ENCODE assay signal across 15 cellular contexts in the genomic region with DNA sequence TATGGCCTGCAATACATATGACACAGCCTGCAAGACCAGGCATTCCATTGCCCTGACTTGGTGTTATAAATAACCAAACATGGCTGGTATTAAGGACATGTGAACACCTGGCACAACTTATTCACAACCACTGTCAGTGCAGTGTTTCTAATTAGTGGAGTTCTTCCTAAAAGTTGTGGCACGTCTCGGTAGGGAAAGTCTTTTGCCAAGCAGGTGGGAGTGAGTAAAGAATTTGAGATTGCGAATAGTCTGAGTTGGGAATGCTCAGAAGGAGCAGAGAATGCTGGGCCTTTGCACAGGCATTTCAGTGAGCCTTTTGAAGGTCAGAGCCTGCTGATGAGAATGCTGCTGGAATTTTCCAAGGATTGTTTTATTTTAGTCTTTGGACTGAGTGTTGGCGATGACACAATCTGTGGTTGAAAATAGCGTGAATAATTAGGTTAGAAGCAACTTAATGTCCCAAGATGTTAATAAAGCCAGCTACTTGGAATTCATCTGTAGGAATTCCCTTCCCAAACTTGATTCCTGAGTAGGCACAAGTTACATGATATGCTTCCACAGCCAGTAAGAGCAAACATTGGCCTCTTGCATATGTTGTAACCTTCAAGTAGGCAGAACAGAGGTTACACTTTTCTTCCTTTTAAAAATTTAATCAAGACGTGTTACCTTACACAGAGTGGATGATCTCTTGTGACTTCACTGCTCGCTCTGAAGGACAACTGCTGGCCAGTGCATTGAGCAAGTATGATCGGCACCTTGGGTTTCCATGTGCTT.
A peak's percentile ranks its signal among the peaks of the same experiment; 100 is the strongest.
DNase-seq lines count a peak whose midpoint lies in the region; ATAC-seq, FAIRE-seq and TF ChIP-seq lines count a peak whose summit lies in the region.
"Had no signal": no experiment of that assay in that cellular context is flagged by ENCODE, and none has a peak within 500 bp of the region (broad histone marks: within the 10 kb centered on the region; RNA-seq: fewer than 3 reads in every experiment).

No MANE protein-coding gene starts in this region.

- TF ChIP-seq POLR2A in sigmoid colon (IDR thresholded peaks at IDR 0.05) (no peak), body of pancreas (IDR thresholded peaks at IDR 0.05) (no peak)

- intact Hi-C loops in left cardiac atrium (cut with DNase I), result no loop called here
- intact Hi-C loops in sigmoid colon (cut with DNase I), result no loop called here
- intact Hi-C loops in body of pancreas (cut with DNase I), result no loop called here
- intact Hi-C loops in naive thymus-derived CD4-positive, alpha-beta T cell (cut with micrococcal nuclease), result no loop called here

- no peaks in the 10 kb centered on the region for H4K20me1 ChIP-seq in astrocyte (ENCODE audit: insufficient read depth, low read length)

- in situ Hi-C loops in G401 (cut with HindIII; ENCODE audit: low sequenced_read_pairs), result no loop called here

- no peak overlapping the region for H2AFZ ChIP-seq in astrocyte (ENCODE audit: low read depth, low read length)
- H2AFZ ChIP-seq: neural progenitor cell had no signal

- TF ChIP-seq CTCF in astrocyte (IDR thresholded peaks at IDR 0.05; ENCODE audit: insufficient read depth, low read depth, low read length), result no peak
- TF ChIP-seq CTCF in sigmoid colon (IDR thresholded peaks at IDR 0.05), result no peak
- no peak for TF ChIP-seq CTCF in body of pancreas (IDR thresholded peaks at IDR 0.05)

- no peaks in the 10 kb centered on the region for H3K36me3 ChIP-seq in astrocyte (ENCODE audit: insufficient read depth, low read length)
- no peaks in the 10 kb centered on the region for H3K36me3 ChIP-seq in sigmoid colon
- H3K36me3 ChIP-seq in body of pancreas (replicated peaks in 1 of 2; ENCODE audit: insufficient read depth in 1 of 2, low read depth in 2 of 2), result no peaks in the 10 kb centered on the region
- no peaks in the 10 kb centered on the region for H3K36me3 ChIP-seq in effector memory CD4-positive, alpha-beta T cell (ENCODE audit: control insufficient read depth, insufficient read depth, low read length)
- no peaks in the 10 kb centered on the region for H3K36me3 ChIP-seq in naive thymus-derived CD4-positive, alpha-beta T cell (ENCODE audit: control insufficient read depth in 2 of 3, insufficient read depth in 3 of 3, low read length in 3 of 3)
- H3K36me3 ChIP-seq: neural progenitor cell had no signal

- POLR2A ChIA-PET in naive thymus-derived CD4-positive, alpha-beta T cell (lab: Charles Lee), result no interaction called here

- H3K27ac Mint-ChIP-seq in astrocyte (ENCODE audit: unreplicated experiment), result peak overlapping the region; percentile 87
- no peak overlapping the region for H3K27ac Mint-ChIP-seq in naive thymus-derived CD4-positive, alpha-beta T cell
- H3K27ac Mint-ChIP-seq: neural progenitor cell had no signal

- no peak overlapping the region for H3K9ac ChIP-seq in astrocyte (ENCODE audit: low read length)
- H3K9ac ChIP-seq: neural progenitor cell had no signal

- no peak overlapping the region for H3K4me3 Mint-ChIP-seq in astrocyte (ENCODE audit: unreplicated experiment)
- H3K4me3 Mint-ChIP-seq in naive thymus-derived CD4-positive, alpha-beta T cell, result no peak overlapping the region
- H3K4me3 Mint-ChIP-seq: neural progenitor cell; stimulated activated naive CD8-positive, alpha-beta T cell treated with anti-CD3 and anti-CD28 coated beads, Interleukin-15, amount 100 ng/mL, for 72 hours had no signal

- H3K4me1 Mint-ChIP-seq in astrocyte (ENCODE audit: low read depth, unreplicated experiment), result peaks cover 22% of the 10 kb centered on the region
- H3K4me1 Mint-ChIP-seq in naive thymus-derived CD4-positive, alpha-beta T cell, result peaks cover 0 to 3% (median 0%) of the 10 kb centered on the region in 7 donors
- H3K4me1 Mint-ChIP-seq: neural progenitor cell; stimulated activated naive CD8-positive, alpha-beta T cell treated with anti-CD3 and anti-CD28 coated beads, Interleukin-15, amount 100 ng/mL, for 72 hours had no signal

- no peaks in the 10 kb centered on the region for H3K79me2 ChIP-seq in astrocyte (ENCODE audit: insufficient read depth, low read length)

- H3K27me3 Mint-ChIP-seq in astrocyte (ENCODE audit: low read depth, unreplicated experiment), result no peaks in the 10 kb centered on the region
- H3K27me3 Mint-ChIP-seq in naive thymus-derived CD4-positive, alpha-beta T cell, result no peaks in the 10 kb centered on the region
- H3K27me3 Mint-ChIP-seq: stimulated activated naive CD8-positive, alpha-beta T cell treated with anti-CD3 and anti-CD28 coated beads, Interleukin-15, amount 100 ng/mL, for 72 hours had no signal

- H3K4me3 ChIP-seq in astrocyte (ENCODE audit: insufficient read depth, low read depth, low read length), result no peak overlapping the region
- H3K4me3 ChIP-seq in sigmoid colon, result no peak overlapping the region
- no peak overlapping the region for H3K4me3 ChIP-seq in body of pancreas
- no peak overlapping the region for H3K4me3 ChIP-seq in effector memory CD4-positive, alpha-beta T cell (ENCODE audit: insufficient read depth, low read depth, low read length, poor library complexity, severe bottlenecking)
- H3K4me3 ChIP-seq in naive thymus-derived CD4-positive, alpha-beta T cell (ENCODE audit: low read length), result no peak overlapping the region
- H3K4me3 ChIP-seq: neural progenitor cell had no signal

- no peak for TF ChIP-seq EP300 in sigmoid colon (IDR thresholded peaks at IDR 0.05)

- peak; percentile 66 to 67 for ATAC-seq in left cardiac atrium
- no peak for ATAC-seq in body of pancreas
- no peak for ATAC-seq in naive thymus-derived CD4-positive, alpha-beta T cell
- ATAC-seq: left lobe of liver; stimulated activated naive CD8-positive, alpha-beta T cell treated with anti-CD3 and anti-CD28 coated beads, Interleukin-15, amount 100 ng/mL, for 72 hours had no signal

- FAIRE-seq in astrocyte (lab: Jason Lieb, UNC), result peak; percentile 86

- H3K4me1 ChIP-seq in astrocyte (ENCODE audit: insufficient read depth, low read length), result peaks cover 7% of the 10 kb centered on the region
- peaks cover 0 to 13% (median 6%) of the 10 kb centered on the region in 4 donors for H3K4me1 ChIP-seq in sigmoid colon
- H3K4me1 ChIP-seq in body of pancreas, result no peaks in the 10 kb centered on the region
- H3K4me1 ChIP-seq in effector memory CD4-positive, alpha-beta T cell (ENCODE audit: control insufficient read depth, insufficient read depth, low read length, poor library complexity, severe bottlenecking), result no peaks in the 10 kb centered on the region
- no peaks in the 10 kb centered on the region for H3K4me1 ChIP-seq in naive thymus-derived CD4-positive, alpha-beta T cell (ENCODE audit: control insufficient read depth in 2 of 2, insufficient read depth in 2 of 2, low read length in 2 of 2)
- H3K4me1 ChIP-seq: neural progenitor cell had no signal

- CTCF ChIA-PET in naive thymus-derived CD4-positive, alpha-beta T cell (lab: Charles Lee), result no interaction called here

- no peaks in the 10 kb centered on the region for H3K9me3 ChIP-seq in astrocyte (ENCODE audit: insufficient read depth, low read depth, low read length)
- no peaks in the 10 kb centered on the region for H3K9me3 ChIP-seq in sigmoid colon
- H3K9me3 ChIP-seq in body of pancreas, result no peaks in the 10 kb centered on the region
- H3K9me3 ChIP-seq in effector memory CD4-positive, alpha-beta T cell (ENCODE audit: control insufficient read depth, low read length), result no peaks in the 10 kb centered on the region
- no peaks in the 10 kb centered on the region for H3K9me3 ChIP-seq in naive thymus-derived CD4-positive, alpha-beta T cell (ENCODE audit: control insufficient read depth in 2 of 3, low read length in 3 of 3)

- peaks cover 19% of the 10 kb centered on the region for H3K36me3 Mint-ChIP-seq in astrocyte (ENCODE audit: low read depth, unreplicated experiment)
- H3K36me3 Mint-ChIP-seq in naive thymus-derived CD4-positive, alpha-beta T cell, result peaks cover 0 to 17% (median 13%) of the 10 kb centered on the region in 5 donors

- no peak overlapping the region for H3K27ac ChIP-seq in astrocyte (ENCODE audit: low read depth, low read length)
- peak overlapping the region in 3 of 4 donors; percentile 42 to 71 (median 57) for H3K27ac ChIP-seq in sigmoid colon
- no peak overlapping the region for H3K27ac ChIP-seq in body of pancreas
- H3K27ac ChIP-seq in effector memory CD4-positive, alpha-beta T cell (ENCODE audit: insufficient read depth, low read length, poor library complexity, severe bottlenecking), result no peak overlapping the region
- no peak overlapping the region for H3K27ac ChIP-seq in naive thymus-derived CD4-positive, alpha-beta T cell (ENCODE audit: low read depth, low read length)
- H3K27ac ChIP-seq: neural progenitor cell had no signal

- no peak overlapping the region for H3K4me2 ChIP-seq in astrocyte (ENCODE audit: low read length)
- H3K4me2 ChIP-seq: neural progenitor cell had no signal

- 88 to 92% methylated on average over 8 of the region's 8 CpGs for WGBS in sigmoid colon, 2 donors
- WGBS in body of pancreas, 2 donors, result 68 to 70% methylated on average over 8 of the region's 8 CpGs

- DNase-seq in G401 (ENCODE audit: low spot score), result peak; percentile 20
- peak; percentile 83 for DNase-seq in astrocyte (ENCODE audit: low read depth)
- DNase-seq in left cardiac atrium, result no peak
- no peak for DNase-seq in sigmoid colon
- DNase-seq in body of pancreas, result no peak
- DNase-seq in SKM-1 treated with dmso at 0.1 percent for 144 hours (lab: John Stamatoyannopoulos, UW; ENCODE audit: unreplicated experiment), result no peak
- no peak for DNase-seq in effector memory CD4-positive, alpha-beta T cell
- no peak for DNase-seq in naive thymus-derived CD4-positive, alpha-beta T cell
- DNase-seq: activated effector memory CD4-positive, alpha-beta T cell treated with Interleukin-2 at 50 U/mL for 16 hours; AML-193; hypothalamus; MV-4-11; stimulated activated naive CD8-positive, alpha-beta T cell treated with anti-CD3 and anti-CD28 coated beads, Interleukin-15, amount 100 ng/mL, for 72 hours had no signal

- peaks cover 8% of the 10 kb centered on the region for H3K9me3 Mint-ChIP-seq in astrocyte (ENCODE audit: unreplicated experiment)
- peaks cover 0 to 9% (median 4%) of the 10 kb centered on the region in 11 donors for H3K9me3 Mint-ChIP-seq in naive thymus-derived CD4-positive, alpha-beta T cell

- H3K27me3 ChIP-seq in astrocyte (ENCODE audit: insufficient read depth, low read length) (no peaks in the 10 kb centered on the region), sigmoid colon (no peaks in the 10 kb centered on the region), body of pancreas (no peaks in the 10 kb centered on the region)
- no peaks in the 10 kb centered on the region for H3K27me3 ChIP-seq in effector memory CD4-positive, alpha-beta T cell (replicated peaks; ENCODE audit: control insufficient read depth, insufficient read depth, low read length, poor library complexity, severe bottlenecking)
- H3K27me3 ChIP-seq in naive thymus-derived CD4-positive, alpha-beta T cell (ENCODE audit: control insufficient read depth in 2 of 2, insufficient read depth in 2 of 2, low read length in 2 of 2), result no peaks in the 10 kb centered on the region
- H3K27me3 ChIP-seq: neural progenitor cell had no signal

Comparison
In these comparisons a context has a peak if more than half of its experiments do, and no peak if none do; other contexts are left out.
1. DNase-seq: peak in G401 (single experiment) and astrocyte (single experiment); none in left cardiac atrium (single experiment), sigmoid colon (single experiment), body of pancreas (0 of 4), SKM-1 treated with dmso at 0.1 percent for 144 hours (single experiment), effector memory CD4-positive, alpha-beta T cell (0 of 3) and naive thymus-derived CD4-positive, alpha-beta T cell (0 of 9).
2. H3K27ac ChIP-seq: peak in sigmoid colon (3 of 4); none in astrocyte (single experiment), body of pancreas (0 of 4), effector memory CD4-positive, alpha-beta T cell (single experiment) and naive thymus-derived CD4-positive, alpha-beta T cell (single experiment).
3. ATAC-seq: peak in left cardiac atrium (2 of 2); none in body of pancreas (single experiment) and naive thymus-derived CD4-positive, alpha-beta T cell (single experiment).